ENCODE assay signal across 1 cellular context in the genomic region with DNA sequence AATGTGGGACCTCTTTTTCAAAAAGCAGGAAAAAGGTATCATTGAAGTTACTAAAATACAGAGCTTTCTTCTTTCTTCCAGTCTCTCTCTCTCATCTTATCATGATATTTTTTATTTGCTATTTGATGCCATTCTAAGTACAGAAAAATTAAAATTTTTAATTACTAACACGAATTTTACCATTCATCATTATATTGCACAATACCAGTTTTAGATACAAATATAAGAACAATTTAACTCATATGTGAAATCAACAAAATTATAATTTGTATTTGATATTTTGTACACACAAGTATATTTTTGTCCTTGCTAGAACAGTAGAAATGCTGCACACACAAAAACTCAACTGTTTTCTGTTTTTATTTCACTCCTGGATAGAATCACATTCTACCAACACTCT.
TF ChIP-seq lines count a peak whose summit lies in the region.

No MANE protein-coding gene starts in this region.

TF ChIP-seq in IMR-90, 13 proteins besides CTCF, POLR2A, EP300 and RAD21:
- TF ChIP-seq CEBPB (IDR thresholded peaks at IDR 0.05; ENCODE audit: low read depth, low read length) (peak; percentile 16; the same call in 1 of the 2 replicates), RCOR1 (IDR thresholded peaks at IDR 0.05; ENCODE audit: insufficient replicate concordance, low read length) (no peak)
